In the genomic region with DNA sequence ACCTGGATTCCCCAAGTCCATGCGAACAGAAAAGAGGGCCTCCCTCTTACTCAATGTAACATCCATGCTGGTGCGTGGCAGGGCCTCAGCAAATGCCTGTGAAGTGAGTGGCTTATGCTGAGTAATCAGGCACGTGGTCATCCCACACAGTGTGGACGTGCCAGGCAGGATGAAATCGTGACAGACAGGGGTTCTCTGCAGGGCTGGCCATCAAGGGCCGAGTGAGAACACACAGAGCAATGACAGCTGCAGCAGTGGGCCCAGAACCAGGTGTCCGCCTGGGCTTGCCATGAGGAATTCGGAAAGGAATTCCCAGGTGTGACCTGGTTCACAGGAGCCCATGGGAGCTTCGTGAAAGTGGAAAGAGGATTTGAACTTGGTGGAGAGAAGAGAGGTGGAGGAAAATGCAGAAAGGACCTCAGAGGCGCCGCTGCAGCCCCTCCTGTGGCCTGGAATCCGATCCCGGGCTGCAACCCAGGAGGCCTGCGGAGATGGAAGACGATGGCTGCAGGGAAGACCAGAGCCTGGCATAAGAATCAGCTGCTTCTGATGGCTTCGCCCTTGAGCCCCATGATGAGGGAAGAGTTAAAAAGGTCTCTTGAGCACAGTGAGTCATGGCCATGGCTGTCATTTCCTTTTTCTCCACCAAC, we compare ENCODE assay signal across 20 cellular contexts. TPM values are rescaled to one million over a fixed set of nuclear protein-coding genes. Genes with fewer than 3 reads are reported as not detected.
DNase-seq lines count a peak whose midpoint lies in the region; ATAC-seq, FAIRE-seq and TF ChIP-seq lines count a peak whose summit lies in the region.
"Had no signal": no experiment of that assay in that cellular context is flagged by ENCODE, and none has a peak within 500 bp of the region (broad histone marks: within the 10 kb centered on the region; RNA-seq: fewer than 3 reads in every experiment).

No MANE protein-coding gene starts in this region.

- TF ChIP-seq RAD21 in HCT116 (IDR thresholded peaks at IDR 0.05; ENCODE audit: low read depth): no peak
- no peak for TF ChIP-seq RAD21 in H1 (IDR thresholded peaks at IDR 0.05 in 1 of 2, conservative IDR thresholded peaks at IDR 0.05 in 1 of 2; ENCODE audit: low read depth in 2 of 2, low read length in 2 of 2)

- H2BK12ac ChIP-seq in H1 (ENCODE audit: low read depth, low read length): no peak overlapping the region; the same call in 1 of the 2 replicates
- no peak overlapping the region for H2BK12ac ChIP-seq in trophoblast cell (ENCODE audit: low read length)

- H2BK5ac ChIP-seq in H1 (ENCODE audit: low read depth, low read length) (no peak overlapping the region), trophoblast cell (ENCODE audit: low read depth, low read length, poor library complexity) (no peak overlapping the region)

- BruUV-seq in HCT116 (replicated peaks; lab: Mats Ljungman, UMichigan): no TSS peak

- H2BK20ac ChIP-seq in H1 (ENCODE audit: low read length): no peak overlapping the region

- FAIRE-seq in H1 (lab: Jason Lieb, UNC): no peak
- FAIRE-seq: colon had no signal

- POLR2A ChIA-PET in HCT116 (lab: Charles Lee): no interaction called here
- POLR2A ChIA-PET in H1 (lab: Charles Lee; ENCODE audit: partially characterized antibody): no interaction called here

- CTCF ChIA-PET in HCT116 (lab: Charles Lee) (no interaction called here), H1 (lab: Charles Lee; ENCODE audit: partially characterized antibody) (interaction anchor here (2.1 kb wide), 1 partner anchor 411 kb away, joined by 5 read pairs; no protein-coding TSS in a partner anchor)

- H2BK120ac ChIP-seq in H1 (replicated peaks; ENCODE audit: low read depth, low read length) (no peak overlapping the region), trophoblast cell (ENCODE audit: insufficient read depth, low read length, poor library complexity) (no peak overlapping the region)

- H3K18ac ChIP-seq in H1 (ENCODE audit: extremely low read depth, low read length) (no peak overlapping the region), trophoblast cell (ENCODE audit: low read length) (no peak overlapping the region)

- H3K4me1 ChIP-seq in HCT116 (ENCODE audit: control insufficient read depth in 1 of 2, insufficient read depth in 2 of 2, low read length in 2 of 2): peaks cover 0 to 12% of the 10 kb centered on the region in 2 experiments; a peak in 2 of 4 replicates
- peaks cover 0 to 2% (median under 1%) of the 10 kb centered on the region in 4 experiments; a peak in 1 of 7 replicates for H3K4me1 ChIP-seq in H1 (replicated peaks in 1 of 4; ENCODE audit: control insufficient read depth in 3 of 4, insufficient read depth in 4 of 4, low read length in 3 of 4)
- no peaks in the 10 kb centered on the region for H3K4me1 ChIP-seq in trophoblast cell (ENCODE audit: control insufficient read depth in 1 of 2, insufficient read depth in 2 of 2, low read length in 2 of 2)
- H3K4me1 ChIP-seq: right lobe of liver, tibial nerve had no signal

- no peaks in the 10 kb centered on the region for H4K20me1 ChIP-seq in HCT116 (ENCODE audit: insufficient read depth)
- no peaks in the 10 kb centered on the region for H4K20me1 ChIP-seq in H1 (replicated peaks in 1 of 2; ENCODE audit: control insufficient read depth in 1 of 2, insufficient read depth in 2 of 2, low read length in 2 of 2)

- H3K4ac ChIP-seq in H1 (replicated peaks; ENCODE audit: insufficient read length, low read depth, low read length) (peak overlapping the region; percentile 96), trophoblast cell (ENCODE audit: low read depth, low read length) (no peak overlapping the region)

- H2AK5ac ChIP-seq in H1 (ENCODE audit: low read depth, low read length) (no peak overlapping the region), trophoblast cell (ENCODE audit: low read length) (no peak overlapping the region)

- 88% methylated on average over 16 of the region's 16 CpGs; no CpG with 5 or more reads in 1 of the 2 experiments for WGBS in H1 (ENCODE audit: extremely low coverage in 1 of 2, insufficient coverage in 1 of 2, insufficient read length in 1 of 2, insufficient replicate concordance in 2 of 2, low coverage in 1 of 2, low lambda C conversion rate in 2 of 2, missing lambda C conversion rate in 1 of 2), 2 experiments
- WGBS in trophoblast cell (ENCODE audit: extremely low coverage, insufficient coverage, insufficient read length): no CpG with 5 or more reads among the region's 16 CpGs

- intact Hi-C loops in HCT116 (cut with micrococcal nuclease): no loop called here

- H4K12ac ChIP-seq in trophoblast cell (ENCODE audit: low read depth, low read length): no peak overlapping the region

- no peaks in the 10 kb centered on the region for H3K9me3 ChIP-seq in HCT116 (ENCODE audit: control insufficient read depth in 1 of 2, insufficient read depth in 1 of 2, low read depth in 1 of 2, low read length in 2 of 2)
- peaks cover 2 to 14% of the 10 kb centered on the region in 2 experiments; a peak in 1 of 4 replicates for H3K9me3 ChIP-seq in H1 (ENCODE audit: insufficient read depth in 2 of 2, low read depth in 1 of 2, low read length in 1 of 2)
- H3K9me3 ChIP-seq in trophoblast cell (ENCODE audit: insufficient read depth, low read depth, low read length): peaks cover 16% of the 10 kb centered on the region
- H3K9me3 ChIP-seq: heart right ventricle, right lobe of liver had no signal

- H3K4me2 ChIP-seq in HCT116 (ENCODE audit: low read length): peak overlapping the region; percentile 35; the same call in 1 of the 2 replicates
- H3K4me2 ChIP-seq in H1 (ENCODE audit: insufficient read depth in 1 of 2, low read depth in 2 of 2, low read length in 2 of 2): no peak overlapping the region
- H3K4me2 ChIP-seq in trophoblast cell (ENCODE audit: low read length): no peak overlapping the region

- no peaks in the 10 kb centered on the region for H3K9me2 ChIP-seq in HCT116 (ENCODE audit: insufficient read depth)

- TF ChIP-seq POLR2A in HCT116 (IDR thresholded peaks at IDR 0.05; ENCODE audit: borderline replicate concordance, extremely low read depth, insufficient read depth, insufficient read length): no peak
- TF ChIP-seq POLR2A in H1 (IDR thresholded peaks at IDR 0.05; ENCODE audit: control extremely low read depth in 1 of 2, low read depth in 2 of 2, low read length in 2 of 2): no peak

- TF ChIP-seq CTCF in HCT116 (IDR thresholded peaks at IDR 0.05 in 2 of 3, conservative IDR thresholded peaks at IDR 0.05 in 1 of 3; ENCODE audit: borderline replicate concordance in 1 of 3, insufficient read depth in 1 of 3, low read depth in 2 of 3, low read length in 2 of 3): no peak
- TF ChIP-seq CTCF in H1 (IDR thresholded peaks at IDR 0.05; ENCODE audit: control extremely low read depth in 1 of 3, insufficient read depth in 1 of 3, low read depth in 1 of 3, low read length in 3 of 3): no peak

- H3K36me3 ChIP-seq in HCT116 (ENCODE audit: control insufficient read depth in 1 of 2, insufficient read depth in 2 of 2, low read length in 2 of 2) (no peaks in the 10 kb centered on the region), H1 (ENCODE audit: control insufficient read depth in 2 of 4, insufficient read depth in 4 of 4, low read length in 3 of 4) (no peaks in the 10 kb centered on the region), trophoblast cell (ENCODE audit: control insufficient read depth in 1 of 2, insufficient read depth in 2 of 2, low read length in 2 of 2) (no peaks in the 10 kb centered on the region)
- H3K36me3 ChIP-seq: heart right ventricle, right lobe of liver, tibial nerve had no signal

- H3K9ac ChIP-seq in HCT116 (ENCODE audit: low read length) (no peak overlapping the region), H1 (replicated peaks in 1 of 4; ENCODE audit: extremely low read depth in 1 of 4, low read depth in 3 of 4, low read length in 3 of 4) (no peak overlapping the region), trophoblast cell (ENCODE audit: low read length) (no peak overlapping the region)

- DNase-seq in HCT116 (ENCODE audit: low read depth, low spot score): no peak
- DNase-seq in NCI-H69 (lab: John Stamatoyannopoulos, UW): peak; percentile 69
- DNase-seq in H1 (ENCODE audit: low read depth in 1 of 2, low spot score in 2 of 2): no peak
- peak; percentile 83 to 84 for DNase-seq in trophoblast cell
- no peak for DNase-seq in NCI-H1694 treated with DMSO at 0.1 percent for 48 hours (lab: John Stamatoyannopoulos, UW)
- DNase-seq in SKM-1 (lab: John Stamatoyannopoulos, UW; ENCODE audit: unreplicated experiment): no peak
- DNase-seq in activated CD4-positive, alpha-beta T cell treated with anti-CD3 and anti-CD28 coated beads, Interleukin-2, amount 50 U/mL, for 48 hours: no peak
- DNase-seq: activated CD4-positive, alpha-beta T cell treated with anti-CD3 and anti-CD28 coated beads, Interleukin-2, amount 10 ng/mL, durations not matched to agents 24 days and 14 days; activated T-cell treated with anti-CD3 and anti-CD28 coated beads, Interleukin-2, amount 50 U/mL, for 48 hours; EL; erythroblast; heart right ventricle; NCI-H1092; NCI-H446; right lobe of liver; stimulated activated CD4-positive, alpha-beta T cell treated with anti-CD3 and anti-CD28 coated beads, Interleukin-4, amount 100 ng/mL, for 24 hours had no signal

- H3K27me3 ChIP-seq in HCT116 (ENCODE audit: insufficient read depth, low read length): peaks cover 3% of the 10 kb centered on the region; the same call in 1 of the 2 replicates
- H3K27me3 ChIP-seq in H1 (replicated peaks in 1 of 4; ENCODE audit: control insufficient read depth in 3 of 4, extremely low read depth in 1 of 4, insufficient read depth in 3 of 4, low read length in 3 of 4): no peaks in the 10 kb centered on the region; a peak in 2 of 7 replicates
- H3K27me3 ChIP-seq in trophoblast cell (ENCODE audit: insufficient read depth, low read length): no peaks in the 10 kb centered on the region
- H3K27me3 ChIP-seq: right lobe of liver, tibial nerve had no signal

- no peak overlapping the region for H3K14ac ChIP-seq in H1 (ENCODE audit: insufficient read length)
- no peak overlapping the region for H3K14ac ChIP-seq in trophoblast cell (ENCODE audit: low read length)

- ATAC-seq in HCT116: peak; percentile 63
- ATAC-seq: left lobe of liver had no signal

- no peak overlapping the region for H2BK15ac ChIP-seq in H1 (ENCODE audit: low read length)

- RAD21 ChIA-PET in HCT116 (lab: Charles Lee; ENCODE audit: low non-redundant PET in 1 of 2, low total read pairs in 2 of 2, uncharacterized antibody in 2 of 2, unreplicated experiment in 2 of 2): no interaction called here

- H4K8ac ChIP-seq in H1 (ENCODE audit: extremely low read depth, insufficient read depth, low read length) (no peak overlapping the region; the same call in 1 of the 2 replicates), trophoblast cell (ENCODE audit: low read depth, low read length) (no peak overlapping the region)

- H3K79me2 ChIP-seq in HCT116 (ENCODE audit: insufficient read depth, low read length) (no peaks in the 10 kb centered on the region), H1 (ENCODE audit: control insufficient read depth in 1 of 2, insufficient read depth in 2 of 2, low read length in 2 of 2) (no peaks in the 10 kb centered on the region), trophoblast cell (ENCODE audit: control insufficient read depth, insufficient read depth, low read length, poor library complexity) (no peaks in the 10 kb centered on the region)

- no peak overlapping the region for H3K27ac ChIP-seq in HCT116 (ENCODE audit: low read depth, low read length)
- H3K27ac ChIP-seq in H1 (ENCODE audit: low read depth, low read length): no peak overlapping the region
- H3K27ac ChIP-seq in trophoblast cell (ENCODE audit: low read depth, low read length): no peak overlapping the region
- H3K27ac ChIP-seq: C4-2B, heart right ventricle, right lobe of liver, tibial nerve had no signal

- H3K23me2 ChIP-seq in H1 (ENCODE audit: low read depth, low read length): no peaks in the 10 kb centered on the region

- H3K56ac ChIP-seq in H1 (replicated peaks; ENCODE audit: insufficient read length, low read depth, low read length): no peak overlapping the region

- H3K79me1 ChIP-seq in H1 (ENCODE audit: low read depth, low read length): no peaks in the 10 kb centered on the region; the same call in 1 of the 2 replicates
- no peaks in the 10 kb centered on the region for H3K79me1 ChIP-seq in trophoblast cell (ENCODE audit: low read length)

- H3K4me3 ChIP-seq in HCT116 (replicated peaks in 1 of 2; ENCODE audit: low read depth in 1 of 2, low read length in 2 of 2) (no peak overlapping the region), H1 (ENCODE audit: extremely low read depth in 1 of 4, insufficient read depth in 2 of 4, low read depth in 3 of 4, low read length in 4 of 4) (no peak overlapping the region), trophoblast cell (ENCODE audit: low read depth, low read length) (no peak overlapping the region)
- H3K4me3 ChIP-seq: heart right ventricle, right lobe of liver, tibial nerve had no signal

- no peak overlapping the region for H2AFZ ChIP-seq in HCT116 (ENCODE audit: low read depth, low read length, poor library complexity, severe bottlenecking)
- no peak overlapping the region for H2AFZ ChIP-seq in H1 (ENCODE audit: low read length)
- H2AFZ ChIP-seq in trophoblast cell (ENCODE audit: insufficient read depth, low read length, poor library complexity): no peak overlapping the region

- H4K91ac ChIP-seq in H1 (replicated peaks; ENCODE audit: insufficient read length, low read length) (no peak overlapping the region), trophoblast cell (ENCODE audit: low read depth, low read length) (no peak overlapping the region)

- no peak overlapping the region for H3K23ac ChIP-seq in H1 (ENCODE audit: insufficient read length)
- no peak overlapping the region for H3K23ac ChIP-seq in trophoblast cell (ENCODE audit: low read length)

- no peak for TF ChIP-seq EP300 in H1 (IDR thresholded peaks at IDR 0.05; ENCODE audit: borderline replicate concordance in 1 of 2, low read depth in 2 of 2, low read length in 2 of 2)

- H4K5ac ChIP-seq in H1 (ENCODE audit: insufficient read length, low read depth, low read length): no peak overlapping the region

RNA-seq across cellular contexts. Expression of a gene that starts 34.6 kb away (rescaled TPM):
- total RNA-seq in HCT116 (2021; ENCODE audit: unreplicated experiment): not detected
- polyA plus RNA-seq in HCT116 (2012): not detected in 2 replicates
- total RNA-seq in H1 (2021; fragmentation: NEBNext Ultra II Directional; extraction: Animal tissue kit (Norgen Biotek cat#: 25700)): 0.09 and 0.11 TPM in 2 replicates
- 0.03 and 0.05 TPM in 2 replicates for polyA plus RNA-seq in H1 (2011; rRNA removed)
- 0.04 TPM for polyA plus RNA-seq in H1 (2011; cell fraction: cytosol; rRNA removed)
- 0.11 TPM for polyA plus RNA-seq in H1 (2011; cell fraction: nucleus; rRNA removed)
- 0.09 to 0.11 TPM (median 0.09 TPM) in 3 of 4 replicates, not detected in the other for polyA plus RNA-seq in H1 (2012, experiment 1 of 2)
- polyA plus RNA-seq in H1 (2012, experiment 2 of 2): 0.20 TPM
- polyA plus RNA-seq in H1 (2013, experiment 1 of 2): 0.08 TPM
- 0.06 TPM for polyA plus RNA-seq in H1 (2013, experiment 2 of 2)
- polyA minus RNA-seq in H1 (2011; rRNA and poly(A)+ RNA removed): 0.07 TPM in 1 of 2 replicates, not detected in the other
- polyA minus RNA-seq in H1 (2011; cell fraction: cytosol; rRNA and poly(A)+ RNA removed): not detected
- polyA minus RNA-seq in H1 (2011; cell fraction: nucleus; rRNA and poly(A)+ RNA removed): 0.20 TPM
- polyA plus RNA-seq in trophoblast cell (2013): not detected in 2 replicates
- total RNA-seq: activated CD4-positive, alpha-beta T cell treated with anti-CD3 and anti-CD28 coated beads, Interleukin-2, amount 10 ng/mL, durations not matched to agents 24 days and 14 days; heart right ventricle; left lobe of liver; right lobe of liver; tibial nerve had no signal
- polyA plus RNA-seq: heart right ventricle had no signal

Comparison
In these comparisons a context has a peak if more than half of its experiments do, and no peak if none do; other contexts are left out.
1. DNase-seq: peak in NCI-H69 (single experiment) and trophoblast cell (2 of 2); none in HCT116 (single experiment), H1 (0 of 2), NCI-H1694 treated with DMSO at 0.1 percent for 48 hours (single experiment), SKM-1 (single experiment) and activated CD4-positive, alpha-beta T cell treated with anti-CD3 and anti-CD28 coated beads, Interleukin-2, amount 50 U/mL, for 48 hours (0 of 2).